ENCODE assay signal across 35 cellular contexts in the genomic region with DNA sequence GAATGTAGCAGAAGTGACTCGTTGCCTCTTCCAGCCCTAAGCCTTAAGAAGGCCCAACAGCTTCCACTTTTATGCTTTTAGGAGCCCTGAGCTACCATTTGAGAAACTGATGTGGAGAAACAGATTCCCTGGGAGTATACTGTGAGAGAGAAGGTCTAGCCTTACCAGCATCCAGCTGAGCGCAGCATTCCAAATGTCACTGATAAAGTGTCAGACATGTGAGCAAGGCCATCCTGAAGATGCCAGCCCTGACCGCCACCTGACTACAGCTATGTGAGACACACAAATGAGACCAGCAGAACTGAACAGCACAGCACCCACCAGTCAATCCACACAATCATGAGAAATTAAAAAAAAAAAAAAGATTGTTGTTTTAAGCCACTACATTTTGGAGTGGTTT.
"Had no signal": no experiment of that assay in that cellular context is flagged by ENCODE, and none has a peak within 500 bp of the region (broad histone marks: within the 10 kb centered on the region; RNA-seq: fewer than 3 reads in every experiment).

No MANE protein-coding gene starts in this region.

- H3K4me3 Mint-ChIP-seq: activated B cell treated with CpG ODN at 0.5 μM for 24 hours; activated CD4-positive, alpha-beta memory T cell treated with anti-CD3 and anti-CD28 coated beads for 36 hours; activated CD4-positive, alpha-beta T cell treated with anti-CD3 and anti-CD28 coated beads for 36 hours; activated CD8-positive, alpha-beta T cell treated with anti-CD3 and anti-CD28 coated beads for 36 hours; activated naive CD4-positive, alpha-beta T cell treated with anti-CD3 and anti-CD28 coated beads for 36 hours; activated naive CD8-positive, alpha-beta T cell treated with anti-CD3 and anti-CD28 coated beads for 36 hours; activated T-cell treated with anti-CD3 and anti-CD28 coated beads, Interleukin-2, amount 50 U/mL, for 4 hours; activated T-cell treated with anti-CD3 and anti-CD28 coated beads, Interleukin-2, amount 50 U/mL, for 72 hours; activated T-helper 1 cell treated with anti-CD3 and anti-CD28 coated beads, Interleukin-12 subunit alpha, Interleukin-12 subunit beta, Interleukin-2, Interleukin-4 antibody, amounts not matched to agents 30 ng/mL and 10 ng/mL and 1 ng/mL, durations not matched to agents 14 hours and 24 hours and 36 hours; T-helper 1 cell treated with Interleukin-12 subunit alpha and Interleukin-12 subunit beta and Interleukin-4 antibody, amounts not matched to agents 30 μg/mL and 1 μg/mL, for 36 hours; T-helper 2 cell treated with Interferon-gamma antibody and Interleukin-4, amounts not matched to agents 5 μg/mL and 100 μg/mL, for 36 hours had no signal

- H3K36me3 Mint-ChIP-seq: activated CD4-positive, alpha-beta memory T cell treated with anti-CD3 and anti-CD28 coated beads for 36 hours; activated naive CD4-positive, alpha-beta T cell treated with anti-CD3 and anti-CD28 coated beads, Interleukin-2, amount 50 U/mL, for 72 hours; activated naive CD8-positive, alpha-beta T cell treated with anti-CD3 and anti-CD28 coated beads for 36 hours had no signal

- H3K9me3 Mint-ChIP-seq: activated B cell treated with CpG ODN at 0.5 μM for 24 hours; activated CD4-positive, alpha-beta memory T cell treated with anti-CD3 and anti-CD28 coated beads for 36 hours; activated CD8-positive, alpha-beta T cell treated with anti-CD3 and anti-CD28 coated beads for 36 hours; activated naive CD4-positive, alpha-beta T cell treated with anti-CD3 and anti-CD28 coated beads for 36 hours; activated naive CD8-positive, alpha-beta T cell treated with anti-CD3 and anti-CD28 coated beads for 36 hours; activated T-cell treated with anti-CD3 and anti-CD28 coated beads, Interleukin-2, amount 50 U/mL, for 4 hours; activated T-cell treated with anti-CD3 and anti-CD28 coated beads, Interleukin-2, amount 50 U/mL, for 72 hours; activated T-helper 1 cell treated with anti-CD3 and anti-CD28 coated beads, Interleukin-12 subunit alpha, Interleukin-12 subunit beta, Interleukin-2, Interleukin-4 antibody, amounts not matched to agents 30 ng/mL and 10 ng/mL and 1 ng/mL, durations not matched to agents 14 hours and 24 hours and 36 hours; activated T-helper 17 cell treated with anti-CD3 and anti-CD28 coated beads, Interleukin-2, amount 50 U/mL, for 72 hours; T-helper 1 cell treated with Interleukin-12 subunit alpha and Interleukin-12 subunit beta and Interleukin-4 antibody, amounts not matched to agents 30 μg/mL and 1 μg/mL, for 36 hours; T-helper 2 cell treated with Interferon-gamma antibody and Interleukin-4, amounts not matched to agents 5 μg/mL and 100 μg/mL, for 36 hours had no signal

- H3K27ac ChIP-seq: adrenal gland, body of pancreas, brain microvascular endothelial cell, breast epithelium, VCaP had no signal

- H3K36me3 ChIP-seq: adrenal gland, brain microvascular endothelial cell, breast epithelium had no signal

- H3K27ac Mint-ChIP-seq: activated B cell treated with CpG ODN at 0.5 μM for 24 hours; activated CD4-positive, alpha-beta memory T cell treated with anti-CD3 and anti-CD28 coated beads for 36 hours; activated CD4-positive, alpha-beta T cell treated with anti-CD3 and anti-CD28 coated beads for 36 hours; activated CD8-positive, alpha-beta T cell treated with anti-CD3 and anti-CD28 coated beads for 36 hours; activated naive CD4-positive, alpha-beta T cell treated with anti-CD3 and anti-CD28 coated beads for 36 hours; activated naive CD4-positive, alpha-beta T cell treated with anti-CD3 and anti-CD28 coated beads, Interleukin-2, amount 50 U/mL, for 72 hours; activated naive CD8-positive, alpha-beta T cell treated with anti-CD3 and anti-CD28 coated beads for 36 hours; activated T-cell treated with anti-CD3 and anti-CD28 coated beads, Interleukin-2, amount 50 U/mL, for 72 hours; activated T-helper 1 cell treated with anti-CD3 and anti-CD28 coated beads, Interleukin-12 subunit alpha, Interleukin-12 subunit beta, Interleukin-2, Interleukin-4 antibody, amounts not matched to agents 30 ng/mL and 10 ng/mL and 1 ng/mL, durations not matched to agents 14 hours and 24 hours and 36 hours; activated T-helper 17 cell treated with anti-CD3 and anti-CD28 coated beads, Interleukin-2, amount 50 U/mL, for 72 hours; T-helper 1 cell treated with Interleukin-12 subunit alpha and Interleukin-12 subunit beta and Interleukin-4 antibody, amounts not matched to agents 30 μg/mL and 1 μg/mL, for 36 hours; T-helper 2 cell treated with Interferon-gamma antibody and Interleukin-4, amounts not matched to agents 5 μg/mL and 100 μg/mL, for 36 hours had no signal

- H3K4me3 ChIP-seq: adrenal gland, body of pancreas, breast epithelium had no signal

- H3K27me3 ChIP-seq: adrenal gland, body of pancreas, brain microvascular endothelial cell, breast epithelium had no signal

- DNase-seq: activated B cell treated with CpG ODN at 0.5 μM for 24 hours; activated CD4-positive, alpha-beta memory T cell treated with anti-CD3 and anti-CD28 coated beads for 36 hours; activated CD4-positive, alpha-beta T cell treated with anti-CD3 and anti-CD28 coated beads for 36 hours; activated CD4-positive, alpha-beta T cell treated with anti-CD3 and anti-CD28 coated beads for 48 hours; activated CD4-positive, alpha-beta T cell treated with anti-CD3 and anti-CD28 coated beads, Interleukin-2, amount 50 U/mL, for 1 hour; activated CD4-positive, alpha-beta T cell treated with anti-CD3 and anti-CD28 coated beads, Interleukin-2, amount 50 U/mL, for 4 hours; activated CD4-positive, CD25-positive, alpha-beta regulatory T cell treated with anti-CD3 and anti-CD28 coated beads, Interleukin-2, amount 50 U/mL, for 72 hours; activated CD8-positive, alpha-beta memory T cell treated with anti-CD3 and anti-CD28 coated beads, Interleukin-2, amount 50 U/mL, for 4 hours; activated CD8-positive, alpha-beta T cell treated with anti-CD3 and anti-CD28 coated beads for 36 hours; activated effector memory CD4-positive, alpha-beta T cell treated with anti-CD3 and anti-CD28 coated beads, Interleukin-2, amount 50 U/mL, for 16 hours; activated gamma-delta T cell treated with Interleukin-2 at 50 U/mL for 16 hours; activated naive CD4-positive, alpha-beta T cell; activated naive CD4-positive, alpha-beta T cell treated with anti-CD3 and anti-CD28 coated beads for 36 hours; activated naive CD4-positive, alpha-beta T cell treated with anti-CD3 and anti-CD28 coated beads, Interleukin-2, amount 50 U/mL, for 16 hours; activated naive CD8-positive, alpha-beta T cell treated with anti-CD3 and anti-CD28 coated beads for 36 hours; activated T-cell treated with anti-CD3 and anti-CD28 coated beads for 4 hours; activated T-cell treated with anti-CD3 and anti-CD28 coated beads, Interleukin-2, amount 50 U/mL, for 1 hour; activated T-cell treated with anti-CD3 and anti-CD28 coated beads, Interleukin-2, amount 50 U/mL, for 4 hours; activated T-cell treated with anti-CD3 and anti-CD28 coated beads, Interleukin-2, amount 50 U/mL, for 72 hours; adrenal gland; amniotic stem cell; aorta; body of pancreas; brain microvascular endothelial cell; central memory CD4-positive, alpha-beta T cell; T-helper 1 cell; T-helper 2 cell; T-helper 9 cell had no signal

- H3K9me3 ChIP-seq: adrenal gland, body of pancreas, breast epithelium had no signal

- ATAC-seq: activated CD4-positive, alpha-beta T cell treated with anti-CD3 and anti-CD28 coated beads for 36 hours; activated CD8-positive, alpha-beta T cell treated with anti-CD3 and anti-CD28 coated beads for 36 hours; activated naive CD4-positive, alpha-beta T cell treated with anti-CD3 and anti-CD28 coated beads, Interleukin-2, amount 50 U/mL, for 72 hours; activated T-cell treated with anti-CD3 and anti-CD28 coated beads, Interleukin-2, amount 50 U/mL, for 4 hours; activated T-cell treated with anti-CD3 and anti-CD28 coated beads, Interleukin-2, amount 50 U/mL, for 72 hours; activated T-helper 17 cell treated with anti-CD3 and anti-CD28 coated beads, Interleukin-2, amount 50 U/mL, for 72 hours; body of pancreas had no signal

- H3K27me3 Mint-ChIP-seq: activated B cell treated with CpG ODN at 0.5 μM for 24 hours had no signal

- H3K4me1 ChIP-seq: adrenal gland, breast epithelium had no signal
